25 cellular contexts compared by ENCODE assay signal in the genomic region with DNA sequence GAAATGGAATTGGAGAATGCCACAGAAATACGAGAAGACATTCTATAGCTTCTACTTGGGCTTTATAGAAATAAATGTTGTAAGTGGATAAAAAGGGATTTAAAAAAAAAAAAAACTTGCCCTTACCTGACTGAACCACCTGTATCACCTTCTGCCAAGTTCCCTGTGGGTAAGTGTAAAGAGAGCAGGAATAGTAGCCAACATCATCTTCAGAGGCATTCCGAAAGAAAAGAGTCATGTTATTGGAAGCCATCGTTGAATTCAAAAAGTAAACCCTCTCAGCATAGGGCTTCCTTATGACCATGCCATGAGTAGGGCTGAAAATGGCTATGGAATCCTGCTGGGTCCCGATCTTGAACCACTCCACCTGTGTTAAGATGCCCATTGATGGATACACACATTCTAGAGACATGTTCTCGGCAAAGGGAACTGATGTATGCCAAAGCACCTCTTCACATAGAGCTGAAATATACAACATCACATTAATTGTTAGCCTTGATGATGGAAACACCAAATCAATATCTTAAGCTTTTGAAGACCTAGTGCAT. TPM values are rescaled to one million over a fixed set of nuclear protein-coding genes. Genes with fewer than 3 reads are reported as not detected.
A peak's percentile ranks its signal among the peaks of the same experiment; 100 is the strongest.
DNase-seq lines count a peak whose midpoint lies in the region; ATAC-seq and TF ChIP-seq lines count a peak whose summit lies in the region.
"Had no signal": no experiment of that assay in that cellular context is flagged by ENCODE, and none has a peak within 500 bp of the region (broad histone marks: within the 10 kb centered on the region; RNA-seq: fewer than 3 reads in every experiment).

No MANE protein-coding gene starts in this region.

- TF ChIP-seq CTCF in GM12864 (IDR thresholded peaks at IDR 0.05; ENCODE audit: low read depth, low read length, missing control alignments) = no peak

- POLR2A ChIA-PET in CD4-positive, alpha-beta memory T cell (lab: Charles Lee; ENCODE audit: partially characterized antibody) = interaction anchor here (1.1 to 6.1 kb wide), 5 partner anchors 11 to 48 kb away, joined by 4 to 168 read pairs (median 38); no protein-coding TSS in a partner anchor
- POLR2A ChIA-PET in naive thymus-derived CD4-positive, alpha-beta T cell (lab: Charles Lee) = interaction anchor here (1.5 to 4.4 kb wide), 3 partner anchors 9 to 12 kb away, joined by 10 to 41 read pairs (median 29); no protein-coding TSS in a partner anchor

- H3K4me1 Mint-ChIP-seq in CD4-positive, alpha-beta memory T cell = peaks cover 7 to 46% (median 26%) of the 10 kb centered on the region in 4 donors
- H3K4me1 Mint-ChIP-seq in T-helper 17 cell = peaks cover 50% of the 10 kb centered on the region
- peaks cover 0 to 64% (median 48%) of the 10 kb centered on the region in 7 donors for H3K4me1 Mint-ChIP-seq in naive thymus-derived CD4-positive, alpha-beta T cell
- no peaks in the 10 kb centered on the region for H3K4me1 Mint-ChIP-seq in activated naive CD8-positive, alpha-beta T cell treated with anti-CD3 and anti-CD28 coated beads, Interleukin-2, amount 50 U/mL, for 24 hours

- no peaks in the 10 kb centered on the region for H3K27me3 ChIP-seq in CD4-positive, alpha-beta memory T cell (ENCODE audit: insufficient read depth, low read length)
- no peaks in the 10 kb centered on the region for H3K27me3 ChIP-seq in naive thymus-derived CD4-positive, alpha-beta T cell (ENCODE audit: control insufficient read depth in 2 of 2, insufficient read depth in 2 of 2, low read length in 2 of 2)
- H3K27me3 ChIP-seq: BE2C, transverse colon had no signal

- peaks cover 6% of the 10 kb centered on the region for H3K36me3 ChIP-seq in CD4-positive, alpha-beta memory T cell (ENCODE audit: insufficient read depth, low read length)
- H3K36me3 ChIP-seq in naive thymus-derived CD4-positive, alpha-beta T cell (ENCODE audit: control insufficient read depth in 2 of 3, insufficient read depth in 3 of 3, low read length in 3 of 3) = no peaks in the 10 kb centered on the region
- H3K36me3 ChIP-seq: BE2C, transverse colon had no signal

- DNase-seq in CD4-positive, alpha-beta memory T cell = no peak
- no peak for DNase-seq in GM12864 (ENCODE audit: low read depth)
- no peak for DNase-seq in T-helper 17 cell
- no peak for DNase-seq in naive thymus-derived CD4-positive, alpha-beta T cell
- no peak for DNase-seq in activated naive CD8-positive, alpha-beta T cell treated with anti-CD3 and anti-CD28 coated beads, Interleukin-2, amount 50 U/mL, for 24 hours
- no peak for DNase-seq in kidney glomerular epithelial cell (lab: John Stamatoyannopoulos, UW)
- no peak for DNase-seq in GM19240 (ENCODE audit: insufficient read length, low spot score)
- DNase-seq: ACHN; activated naive CD4-positive, alpha-beta T cell; activated T-cell treated with anti-CD3 and anti-CD28 coated beads, Interleukin-2, amount 50 U/mL, for 48 hours; BE2C; DMS79 treated with DMSO at 0.1 percent for 48 hours; effector CD8-positive, alpha-beta T cell; erythroblast; glutamatergic neuron; islet precursor cell; left ventricle myocardium superior; NCI-H146; transverse colon had no signal

- H3K9me3 ChIP-seq in CD4-positive, alpha-beta memory T cell (ENCODE audit: control insufficient read depth in 1 of 2, low read length in 2 of 2) = no peaks in the 10 kb centered on the region
- H3K9me3 ChIP-seq in T-helper 17 cell (ENCODE audit: control insufficient read depth, low read length, poor library complexity, severe bottlenecking) = peaks cover 4% of the 10 kb centered on the region
- H3K9me3 ChIP-seq in naive thymus-derived CD4-positive, alpha-beta T cell (ENCODE audit: control insufficient read depth in 2 of 3, low read length in 3 of 3) = no peaks in the 10 kb centered on the region
- H3K9me3 ChIP-seq: BE2C, transverse colon had no signal

- peaks cover 98% of the 10 kb centered on the region for H3K4me1 ChIP-seq in CD4-positive, alpha-beta memory T cell (ENCODE audit: insufficient read depth, low read length)
- peaks cover 59 to 88% of the 10 kb centered on the region in 2 donors for H3K4me1 ChIP-seq in naive thymus-derived CD4-positive, alpha-beta T cell (ENCODE audit: control insufficient read depth in 2 of 2, insufficient read depth in 2 of 2, low read length in 2 of 2)
- H3K4me1 ChIP-seq: BE2C, transverse colon had no signal

- peaks cover 49 to 50% of the 10 kb centered on the region in 2 donors for H3K36me3 Mint-ChIP-seq in CD4-positive, alpha-beta memory T cell
- H3K36me3 Mint-ChIP-seq in T-helper 17 cell (ENCODE audit: low read depth) = peaks cover 16% of the 10 kb centered on the region
- peaks cover 11 to 56% (median 34%) of the 10 kb centered on the region in 5 donors for H3K36me3 Mint-ChIP-seq in naive thymus-derived CD4-positive, alpha-beta T cell
- H3K36me3 Mint-ChIP-seq in activated naive CD8-positive, alpha-beta T cell treated with anti-CD3 and anti-CD28 coated beads, Interleukin-2, amount 50 U/mL, for 24 hours (ENCODE audit: low read depth) = peaks cover 51% of the 10 kb centered on the region
- H3K36me3 Mint-ChIP-seq: mesothelial cell of epicardium had no signal

- CTCF ChIA-PET in CD4-positive, alpha-beta memory T cell (lab: Charles Lee; ENCODE audit: partially characterized antibody) = interaction anchor here (0.8 to 7.0 kb wide), 5 partner anchors 9 to 22 kb away, joined by 3 to 56 read pairs (median 11); no protein-coding TSS in a partner anchor
- CTCF ChIA-PET in naive thymus-derived CD4-positive, alpha-beta T cell (lab: Charles Lee) = interaction anchor here (1.2 to 1.6 kb wide), 2 partner anchors 10 to 11 kb away, joined by 3 to 4 read pairs; no protein-coding TSS in a partner anchor

- H3K27ac ChIP-seq in CD4-positive, alpha-beta memory T cell (ENCODE audit: low read depth, low read length) = peak overlapping the region; percentile 60
- H3K27ac ChIP-seq in naive thymus-derived CD4-positive, alpha-beta T cell (ENCODE audit: low read depth, low read length) = peak overlapping the region; percentile 55
- H3K27ac ChIP-seq: KMS-11, RWPE1 had no signal

- H3K4me3 ChIP-seq in CD4-positive, alpha-beta memory T cell (ENCODE audit: low read length in 2 of 2) = peak overlapping the region; percentile 63 to 71
- H3K4me3 ChIP-seq in GM12864 (ENCODE audit: low read depth, low read length) = peak overlapping the region; percentile 49
- H3K4me3 ChIP-seq in naive thymus-derived CD4-positive, alpha-beta T cell (ENCODE audit: low read length) = peak overlapping the region; percentile 42
- H3K4me3 ChIP-seq: transverse colon had no signal

- H3K9me3 Mint-ChIP-seq in CD4-positive, alpha-beta memory T cell = peaks cover 0 to 8% (median 6%) of the 10 kb centered on the region in 8 donors
- peaks cover 0 to 19% (median 7%) of the 10 kb centered on the region in 11 donors for H3K9me3 Mint-ChIP-seq in naive thymus-derived CD4-positive, alpha-beta T cell
- H3K9me3 Mint-ChIP-seq in activated naive CD8-positive, alpha-beta T cell treated with anti-CD3 and anti-CD28 coated beads, Interleukin-2, amount 50 U/mL, for 24 hours = peaks cover 15% of the 10 kb centered on the region

- H3K27ac Mint-ChIP-seq in CD4-positive, alpha-beta memory T cell = no peak overlapping the region
- no peak overlapping the region for H3K27ac Mint-ChIP-seq in T-helper 17 cell
- no peak overlapping the region for H3K27ac Mint-ChIP-seq in naive thymus-derived CD4-positive, alpha-beta T cell
- H3K27ac Mint-ChIP-seq in activated naive CD8-positive, alpha-beta T cell treated with anti-CD3 and anti-CD28 coated beads, Interleukin-2, amount 50 U/mL, for 24 hours = no peak overlapping the region
- H3K27ac Mint-ChIP-seq: mesothelial cell of epicardium; natural killer cell treated with Interleukin-12 subunit alpha and Interleukin-12 subunit beta and Interleukin-15 and Interleukin-18, amount 100 ng/mL, for 72 hours had no signal

- peak overlapping the region in 2 of 8 donors; percentile 86 to 91 for H3K4me3 Mint-ChIP-seq in CD4-positive, alpha-beta memory T cell
- peak overlapping the region; percentile 78 for H3K4me3 Mint-ChIP-seq in T-helper 17 cell
- peak overlapping the region in 2 of 10 donors; percentile 56 to 77 for H3K4me3 Mint-ChIP-seq in naive thymus-derived CD4-positive, alpha-beta T cell
- H3K4me3 Mint-ChIP-seq in activated naive CD8-positive, alpha-beta T cell treated with anti-CD3 and anti-CD28 coated beads, Interleukin-2, amount 50 U/mL, for 24 hours = no peak overlapping the region
- H3K4me3 Mint-ChIP-seq: mesothelial cell of epicardium; natural killer cell treated with Interleukin-12 subunit alpha and Interleukin-12 subunit beta and Interleukin-15 and Interleukin-18, amount 100 ng/mL, for 72 hours had no signal

- intact Hi-C loops in CD4-positive, alpha-beta memory T cell (cut with micrococcal nuclease) = loop anchor here (1.0 kb wide), 2 partner anchors 10 to 11 kb away; no protein-coding TSS in a partner anchor
- intact Hi-C loops in naive thymus-derived CD4-positive, alpha-beta T cell (cut with micrococcal nuclease) = loop anchor here (1.0 to 10.0 kb wide), 5 partner anchors 10 to 728 kb away; no protein-coding TSS in a partner anchor

- no peaks in the 10 kb centered on the region for H3K27me3 Mint-ChIP-seq in CD4-positive, alpha-beta memory T cell
- no peaks in the 10 kb centered on the region for H3K27me3 Mint-ChIP-seq in T-helper 17 cell
- H3K27me3 Mint-ChIP-seq in naive thymus-derived CD4-positive, alpha-beta T cell = no peaks in the 10 kb centered on the region
- H3K27me3 Mint-ChIP-seq in activated naive CD8-positive, alpha-beta T cell treated with anti-CD3 and anti-CD28 coated beads, Interleukin-2, amount 50 U/mL, for 24 hours = no peaks in the 10 kb centered on the region
- H3K27me3 Mint-ChIP-seq: natural killer cell treated with Interleukin-12 subunit alpha and Interleukin-12 subunit beta and Interleukin-15 and Interleukin-18, amount 100 ng/mL, for 72 hours had no signal

- no peak for ATAC-seq in T-helper 17 cell
- no peak for ATAC-seq in naive thymus-derived CD4-positive, alpha-beta T cell
- no peak for ATAC-seq in activated naive CD8-positive, alpha-beta T cell treated with anti-CD3 and anti-CD28 coated beads, Interleukin-2, amount 50 U/mL, for 24 hours
- no peak for ATAC-seq in GM21528 (IDR thresholded peaks at IDR 0.05; ENCODE audit: low FRiP score, unreplicated experiment)
- ATAC-seq: HCT116, left ventricle myocardium superior had no signal

RNA-seq across cellular contexts. Expression of a gene that starts 1.0 kb away (rescaled TPM):
- total RNA-seq in CD4-positive, alpha-beta memory T cell = 10 to 100 TPM; 94.6 to 95.7 TPM
- polyA plus RNA-seq in CD4-positive, alpha-beta memory T cell = 10 to 100 TPM; 67.2 to 73.1 TPM
- total RNA-seq in T-helper 17 cell = 100 to 1,000 TPM; 106 to 128 TPM
- total RNA-seq in naive thymus-derived CD4-positive, alpha-beta T cell = 100 to 1,000 TPM in 1 of 5 experiments, 10 to 100 TPM in 4; 43.4 to 103 (median 58.6) TPM
- polyA plus RNA-seq in naive thymus-derived CD4-positive, alpha-beta T cell = 10 to 100 TPM; 27.9 to 30.9 TPM
